7 cellular contexts compared by ENCODE assay signal in the genomic region with DNA sequence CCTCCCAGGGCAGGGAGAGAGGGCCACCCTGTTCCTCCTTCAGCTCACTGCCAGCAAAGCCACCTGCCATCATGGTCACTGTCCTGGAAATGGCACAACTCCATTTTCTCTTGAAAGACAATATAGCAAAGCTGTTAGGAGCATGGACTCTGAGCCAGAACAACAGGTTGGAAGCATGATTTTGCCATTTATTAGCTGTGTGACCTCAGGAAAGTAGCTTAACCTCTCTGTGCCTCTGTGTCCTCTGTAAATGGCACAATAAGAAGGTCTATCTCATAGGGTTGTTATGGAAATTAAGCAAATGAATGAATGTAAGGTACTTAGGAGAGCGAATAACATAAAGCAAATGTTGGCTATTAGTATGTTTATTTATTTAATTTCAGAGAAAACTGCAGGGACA.
"Had no signal": no experiment of that assay in that cellular context is flagged by ENCODE, and none has a peak within 500 bp of the region (broad histone marks: within the 10 kb centered on the region; RNA-seq: fewer than 3 reads in every experiment).

No MANE protein-coding gene starts in this region.

- H3K4me3 ChIP-seq: GM23248 had no signal

- H3K27ac ChIP-seq: GM23248 had no signal

- FAIRE-seq: H54, HTR-8/SVneo had no signal

- H3K9ac ChIP-seq: GM23248 had no signal

- DNase-seq: GM23248, GOT3, H9, HCEC 1CT, KG1 had no signal
